15 cellular contexts compared by ENCODE assay signal in genomic region chr11:126111458-126112116, GRCh38. TPM values are rescaled to one million over a fixed set of nuclear protein-coding genes. Genes with fewer than 3 reads are reported as not detected.
DNase-seq lines count a peak whose midpoint lies in the region; ATAC-seq and TF ChIP-seq lines count a peak whose summit lies in the region.
"Had no signal": no experiment of that assay in that cellular context is flagged by ENCODE, and none has a peak within 500 bp of the region (broad histone marks: within the 10 kb centered on the region; RNA-seq: fewer than 3 reads in every experiment).

No MANE protein-coding gene starts in this region.

- no peak for TF ChIP-seq CTCF in sigmoid colon (IDR thresholded peaks at IDR 0.05)
- TF ChIP-seq CTCF in right lobe of liver (IDR thresholded peaks at IDR 0.05) = no peak

- in situ Hi-C loops in G401 (cut with HindIII; ENCODE audit: low sequenced_read_pairs) = no loop called here

- intact Hi-C loops in left ventricle myocardium superior (cut with micrococcal nuclease) = loop anchor here (10.0 kb wide), 1 partner anchor 47 kb away; the partner anchor contains the start of gene CDON
- intact Hi-C loops in sigmoid colon (cut with DNase I) = loop anchor here (5.0 to 10.0 kb wide), 2 partner anchors 84 to 303 kb away; no protein-coding TSS in a partner anchor
- intact Hi-C loops in right lobe of liver (cut with DNase I) = no loop called here

- H3K36me3 ChIP-seq in sigmoid colon = no peaks in the 10 kb centered on the region
- H3K36me3 ChIP-seq in right lobe of liver = no peaks in the 10 kb centered on the region
- H3K36me3 ChIP-seq: ovary had no signal

- TF ChIP-seq EP300 in sigmoid colon (IDR thresholded peaks at IDR 0.05) = peak in 3 of 4 donors; percentile 26 to 67 (median 59)

- H3K9me3 ChIP-seq in sigmoid colon (no peaks in the 10 kb centered on the region), right lobe of liver (no peaks in the 10 kb centered on the region)
- H3K9me3 ChIP-seq: ovary had no signal

- WGBS in sigmoid colon, 2 donors = 80 to 88% methylated on average over 8 of the region's 8 CpGs
- WGBS in right lobe of liver (ENCODE audit: insufficient coverage, low coverage, low lambda C conversion rate, missing lambda C conversion rate) = 90% methylated on average over 2 of the region's 8 CpGs

- H3K4me3 ChIP-seq in sigmoid colon (no peak overlapping the region), right lobe of liver (no peak overlapping the region)
- H3K4me3 ChIP-seq: ovary had no signal

- no peaks in the 10 kb centered on the region for H3K27me3 ChIP-seq in sigmoid colon
- H3K27me3 ChIP-seq in right lobe of liver = no peaks in the 10 kb centered on the region
- H3K27me3 ChIP-seq: ovary had no signal

- H3K27ac ChIP-seq in sigmoid colon (peak overlapping the region in 3 of 4 donors; percentile 87 to 91 (median 91)), right lobe of liver (no peak overlapping the region)

- TF ChIP-seq POLR2A in sigmoid colon (IDR thresholded peaks at IDR 0.05) (no peak), right lobe of liver (IDR thresholded peaks at IDR 0.05) (no peak)

- H3K4me1 ChIP-seq in sigmoid colon = peaks cover 0 to 74% (median 66%) of the 10 kb centered on the region in 4 donors
- H3K4me1 ChIP-seq in right lobe of liver = peaks cover 0 to 33% (median 15%) of the 10 kb centered on the region in 4 donors

- ATAC-seq in left ventricle myocardium superior (peak; percentile 28), HG03108 (IDR thresholded peaks at IDR 0.05; ENCODE audit: unreplicated experiment) (no peak), right lobe of liver (no peak)
- ATAC-seq: activated naive CD8-positive, alpha-beta T cell treated with anti-CD3 and anti-CD28 coated beads, Interleukin-2, amount 50 U/mL, for 24 hours had no signal

- DNase-seq in G401 (ENCODE audit: low spot score) (peak; percentile 90), NCI-H446 (lab: John Stamatoyannopoulos, UW) (peak; percentile 37 to 78), left ventricle myocardium superior (peak; percentile 65), sigmoid colon (peak; percentile 87), right lobe of liver (no peak), NK-92 (lab: John Stamatoyannopoulos, UW; ENCODE audit: unreplicated experiment) (no peak)
- DNase-seq: activated CD4-positive, alpha-beta T cell treated with anti-CD3 and anti-CD28 coated beads, Interleukin-2, amount 50 U/mL, for 48 hours; activated naive CD8-positive, alpha-beta T cell treated with anti-CD3 and anti-CD28 coated beads, Interleukin-2, amount 50 U/mL, for 24 hours; activated T-cell treated with anti-CD3 and anti-CD28 coated beads, Interleukin-2, amount 50 U/mL, for 24 hours; AML-193; foreskin melanocyte; KG1; NCI-H1092 treated with DMSO at 0.1 percent for 48 hours; ovary had no signal

RNA-seq across cellular contexts. Expression of gene CDON, which starts 48.9 kb away (rescaled TPM):
- 1.3 and 12.7 TPM in 2 replicates for total RNA-seq in G401 (2014; rRNA removed; shearing (Covaris generic))
- total RNA-seq in left ventricle myocardium superior (15.9 TPM), sigmoid colon (10 to 100 TPM; 48.9 to 88.1 (median 66.3) TPM), right lobe of liver (1 to 10 TPM; 1.8 to 4.1 (median 3.3) TPM)
- 1 to 10 TPM in 1 of 3 donors, under 1 TPM in 2; under 0.01 to 3.4 (median 0.60) TPM for polyA plus RNA-seq in sigmoid colon

Comparison
In these comparisons a context has a peak if more than half of its experiments do, and no peak if none do; other contexts are left out.
1. DNase-seq: peak in G401 (single experiment), NCI-H446 (2 of 2), left ventricle myocardium superior (single experiment) and sigmoid colon (single experiment); none in right lobe of liver (0 of 3) and NK-92 (single experiment).
2. H3K27ac ChIP-seq: peak in sigmoid colon (3 of 4); none in right lobe of liver (0 of 3).
3. intact Hi-C loops: an anchor here in left ventricle myocardium superior (10.0 kb wide) and sigmoid colon (5.0 to 10.0 kb wide); none called in right lobe of liver.